1 cellular context compared by ENCODE assay signal in the genomic region with DNA sequence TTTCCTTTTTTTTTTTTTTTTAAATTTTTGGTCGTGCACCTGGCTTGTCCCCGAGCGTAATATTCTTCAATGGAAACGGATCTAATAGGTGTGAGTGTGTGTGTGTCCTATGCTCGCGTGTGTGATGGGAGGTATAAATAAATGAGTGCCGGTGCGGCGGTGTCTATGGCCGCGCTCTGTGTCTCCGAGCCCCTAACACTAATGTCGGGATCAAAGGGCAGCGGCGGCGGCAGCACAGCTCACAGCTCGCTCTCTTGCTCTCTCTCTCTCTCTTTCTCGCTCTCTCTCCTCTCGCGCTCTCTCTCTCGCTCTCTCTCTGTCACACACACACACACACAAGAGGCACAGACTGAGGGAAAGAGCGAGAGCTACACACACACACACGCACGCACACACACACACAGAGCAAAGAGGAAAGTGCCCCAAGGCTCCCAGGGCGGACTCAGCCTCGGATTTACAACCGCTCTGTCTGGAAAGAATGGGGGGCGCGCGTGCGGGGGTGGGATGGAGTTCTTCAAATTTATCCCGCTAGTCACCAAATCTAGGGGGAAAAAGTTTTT.
TF ChIP-seq lines count a peak whose summit lies in the region.

A gene with protein sequence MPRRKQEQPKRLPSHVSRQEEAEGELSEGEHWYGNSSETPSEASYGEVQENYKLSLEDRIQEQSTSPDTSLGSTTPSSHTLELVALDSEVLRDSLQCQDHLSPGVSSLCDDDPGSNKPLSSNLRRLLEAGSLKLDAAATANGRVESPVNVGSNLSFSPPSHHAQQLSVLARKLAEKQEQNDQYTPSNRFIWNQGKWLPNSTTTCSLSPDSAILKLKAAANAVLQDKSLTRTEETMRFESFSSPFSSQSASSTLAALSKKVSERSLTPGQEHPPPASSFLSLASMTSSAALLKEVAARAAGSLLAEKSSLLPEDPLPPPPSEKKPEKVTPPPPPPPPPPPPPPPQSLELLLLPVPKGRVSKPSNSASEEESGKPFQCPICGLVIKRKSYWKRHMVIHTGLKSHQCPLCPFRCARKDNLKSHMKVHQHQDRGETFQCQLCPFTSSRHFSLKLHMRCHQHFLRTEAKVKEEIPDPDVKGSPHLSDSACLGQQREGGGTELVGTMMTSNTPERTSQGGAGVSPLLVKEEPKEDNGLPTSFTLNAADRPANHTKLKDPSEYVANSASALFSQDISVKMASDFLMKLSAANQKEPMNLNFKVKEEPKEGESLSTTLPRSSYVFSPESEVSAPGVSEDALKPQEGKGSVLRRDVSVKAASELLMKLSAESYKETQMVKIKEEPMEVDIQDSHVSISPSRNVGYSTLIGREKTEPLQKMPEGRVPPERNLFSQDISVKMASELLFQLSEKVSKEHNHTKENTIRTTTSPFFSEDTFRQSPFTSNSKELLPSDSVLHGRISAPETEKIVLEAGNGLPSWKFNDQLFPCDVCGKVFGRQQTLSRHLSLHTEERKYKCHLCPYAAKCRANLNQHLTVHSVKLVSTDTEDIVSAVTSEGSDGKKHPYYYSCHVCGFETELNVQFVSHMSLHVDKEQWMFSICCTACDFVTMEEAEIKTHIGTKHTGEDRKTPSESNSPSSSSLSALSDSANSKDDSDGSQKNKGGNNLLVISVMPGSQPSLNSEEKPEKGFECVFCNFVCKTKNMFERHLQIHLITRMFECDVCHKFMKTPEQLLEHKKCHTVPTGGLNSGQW (minus strand): TSS at position 206 of the 560 bp plus-strand sequence. CDS start 416 bp downstream, outside the sequence.

TF ChIP-seq in GM12878, 131 proteins besides CTCF, POLR2A, EP300 and RAD21 (continues in another document):
- TF ChIP-seq, protein P1, sequence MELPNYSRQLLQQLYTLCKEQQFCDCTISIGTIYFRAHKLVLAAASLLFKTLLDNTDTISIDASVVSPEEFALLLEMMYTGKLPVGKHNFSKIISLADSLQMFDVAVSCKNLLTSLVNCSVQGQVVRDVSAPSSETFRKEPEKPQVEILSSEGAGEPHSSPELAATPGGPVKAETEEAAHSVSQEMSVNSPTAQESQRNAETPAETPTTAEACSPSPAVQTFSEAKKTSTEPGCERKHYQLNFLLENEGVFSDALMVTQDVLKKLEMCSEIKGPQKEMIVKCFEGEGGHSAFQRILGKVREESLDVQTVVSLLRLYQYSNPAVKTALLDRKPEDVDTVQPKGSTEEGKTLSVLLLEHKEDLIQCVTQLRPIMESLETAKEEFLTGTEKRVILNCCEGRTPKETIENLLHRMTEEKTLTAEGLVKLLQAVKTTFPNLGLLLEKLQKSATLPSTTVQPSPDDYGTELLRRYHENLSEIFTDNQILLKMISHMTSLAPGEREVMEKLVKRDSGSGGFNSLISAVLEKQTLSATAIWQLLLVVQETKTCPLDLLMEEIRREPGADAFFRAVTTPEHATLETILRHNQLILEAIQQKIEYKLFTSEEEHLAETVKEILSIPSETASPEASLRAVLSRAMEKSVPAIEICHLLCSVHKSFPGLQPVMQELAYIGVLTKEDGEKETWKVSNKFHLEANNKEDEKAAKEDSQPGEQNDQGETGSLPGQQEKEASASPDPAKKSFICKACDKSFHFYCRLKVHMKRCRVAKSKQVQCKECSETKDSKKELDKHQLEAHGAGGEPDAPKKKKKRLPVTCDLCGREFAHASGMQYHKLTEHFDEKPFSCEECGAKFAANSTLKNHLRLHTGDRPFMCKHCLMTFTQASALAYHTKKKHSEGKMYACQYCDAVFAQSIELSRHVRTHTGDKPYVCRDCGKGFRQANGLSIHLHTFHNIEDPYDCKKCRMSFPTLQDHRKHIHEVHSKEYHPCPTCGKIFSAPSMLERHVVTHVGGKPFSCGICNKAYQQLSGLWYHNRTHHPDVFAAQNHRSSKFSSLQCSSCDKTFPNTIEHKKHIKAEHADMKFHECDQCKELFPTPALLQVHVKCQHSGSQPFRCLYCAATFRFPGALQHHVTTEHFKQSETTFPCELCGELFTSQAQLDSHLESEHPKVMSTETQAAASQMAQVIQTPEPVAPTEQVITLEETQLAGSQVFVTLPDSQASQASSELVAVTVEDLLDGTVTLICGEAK (IDR thresholded peaks at IDR 0.05; ENCODE audit: borderline replicate concordance), result no peak
- TF ChIP-seq NR2C2 (IDR thresholded peaks at IDR 0.05; ENCODE audit: borderline replicate concordance, control insufficient read depth, insufficient read length, low read depth) (no peak), WRNIP1 (IDR thresholded peaks at IDR 0.05; ENCODE audit: borderline replicate concordance, low read depth, low read length) (0 out of 2 replicates have a peak, but pooled peaks have one; percentile 77), SMC3 (IDR thresholded peaks at IDR 0.05; ENCODE audit: borderline replicate concordance, low read length) (peak; percentile 5; the same call in 1 of the 2 replicates), SP1 (IDR thresholded peaks at IDR 0.05; ENCODE audit: low read depth, low read length) (peak; percentile 14), BCL11A (IDR thresholded peaks at IDR 0.05; ENCODE audit: low read depth, low read length) (peak; percentile 48; the same call in 1 of the 2 replicates), MXI1 (IDR thresholded peaks at IDR 0.05; ENCODE audit: low read depth, low read length) (peak; percentile 67; the same call in 1 of the 2 replicates), BHLHE40 (IDR thresholded peaks at IDR 0.05; ENCODE audit: borderline replicate concordance in 1 of 2, low read depth in 2 of 2, low read length in 1 of 2) (peak; percentile 21 to 60; a peak in 2 of 4 replicates), FOS (IDR thresholded peaks at IDR 0.05; ENCODE audit: borderline replicate concordance, extremely low read depth, insufficient read length) (no peak), IKZF2 (IDR thresholded peaks at IDR 0.05) (peak; percentile 87 to 94), ATF7 (IDR thresholded peaks at IDR 0.05; ENCODE audit: low read depth) (peak; percentile 63), ASH2L (IDR thresholded peaks at IDR 0.05; ENCODE audit: borderline replicate concordance, low read depth) (no peak), NBN (IDR thresholded peaks at IDR 0.05) (peak; percentile 99), RUNX3 (IDR thresholded peaks at IDR 0.05; ENCODE audit: low read length) (peak; percentile 75), TCF3 (IDR thresholded peaks at IDR 0.05; ENCODE audit: borderline replicate concordance, insufficient read depth, low read depth, low read length) (0 out of 2 replicates have a peak, but pooled peaks have one; percentile 26), ETV6 (conservative IDR thresholded peaks at IDR 0.05 in 1 of 2, IDR thresholded peaks at IDR 0.05 in 1 of 2; ENCODE audit: borderline replicate concordance in 1 of 2, low read depth in 1 of 2) (peak in 1 of 2 experiments; percentile 75; a peak in 2 of 4 replicates), TARDBP (IDR thresholded peaks at IDR 0.05; ENCODE audit: borderline replicate concordance) (peak; percentile 90), IKZF1 (conservative IDR thresholded peaks at IDR 0.05) (peak; percentile 82), LARP7 (IDR thresholded peaks at IDR 0.05) (no peak), ZBED1 (IDR thresholded peaks at IDR 0.05; ENCODE audit: borderline replicate concordance) (peak; percentile 75; the same call in 1 of the 2 replicates), EGR1 (IDR thresholded peaks at IDR 0.05; ENCODE audit: borderline replicate concordance in 1 of 2, low read depth in 2 of 2, low read length in 2 of 2) (peak in 1 of 2 experiments; percentile 65; a peak in 1 of 3 replicates), IRF4 (IDR thresholded peaks at IDR 0.05; ENCODE audit: low read depth, low read length) (peak; percentile 67), MEF2A (IDR thresholded peaks at IDR 0.05; ENCODE audit: insufficient read depth, low read depth, low read length) (peak; percentile 58; the same call in 1 of the 2 replicates), STAT3 (IDR thresholded peaks at IDR 0.05; ENCODE audit: low read depth, low read length) (no peak), EED (IDR thresholded peaks at IDR 0.05; ENCODE audit: low read depth) (peak; percentile 92), DPF2 (IDR thresholded peaks at IDR 0.05) (peak; percentile 38; the same call in 1 of the 2 replicates)
- TF ChIP-seq, protein P2, sequence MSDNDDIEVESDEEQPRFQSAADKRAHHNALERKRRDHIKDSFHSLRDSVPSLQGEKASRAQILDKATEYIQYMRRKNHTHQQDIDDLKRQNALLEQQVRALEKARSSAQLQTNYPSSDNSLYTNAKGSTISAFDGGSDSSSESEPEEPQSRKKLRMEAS (IDR thresholded peaks at IDR 0.05; ENCODE audit: low read depth, low read length), result peak; percentile 8; the same call in 1 of the 2 replicates
- TF ChIP-seq, protein P3, sequence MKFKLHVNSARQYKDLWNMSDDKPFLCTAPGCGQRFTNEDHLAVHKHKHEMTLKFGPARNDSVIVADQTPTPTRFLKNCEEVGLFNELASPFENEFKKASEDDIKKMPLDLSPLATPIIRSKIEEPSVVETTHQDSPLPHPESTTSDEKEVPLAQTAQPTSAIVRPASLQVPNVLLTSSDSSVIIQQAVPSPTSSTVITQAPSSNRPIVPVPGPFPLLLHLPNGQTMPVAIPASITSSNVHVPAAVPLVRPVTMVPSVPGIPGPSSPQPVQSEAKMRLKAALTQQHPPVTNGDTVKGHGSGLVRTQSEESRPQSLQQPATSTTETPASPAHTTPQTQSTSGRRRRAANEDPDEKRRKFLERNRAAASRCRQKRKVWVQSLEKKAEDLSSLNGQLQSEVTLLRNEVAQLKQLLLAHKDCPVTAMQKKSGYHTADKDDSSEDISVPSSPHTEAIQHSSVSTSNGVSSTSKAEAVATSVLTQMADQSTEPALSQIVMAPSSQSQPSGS (IDR thresholded peaks at IDR 0.05; ENCODE audit: low read length), result peak; percentile 51; the same call in 1 of the 2 replicates
- TF ChIP-seq, protein P4, sequence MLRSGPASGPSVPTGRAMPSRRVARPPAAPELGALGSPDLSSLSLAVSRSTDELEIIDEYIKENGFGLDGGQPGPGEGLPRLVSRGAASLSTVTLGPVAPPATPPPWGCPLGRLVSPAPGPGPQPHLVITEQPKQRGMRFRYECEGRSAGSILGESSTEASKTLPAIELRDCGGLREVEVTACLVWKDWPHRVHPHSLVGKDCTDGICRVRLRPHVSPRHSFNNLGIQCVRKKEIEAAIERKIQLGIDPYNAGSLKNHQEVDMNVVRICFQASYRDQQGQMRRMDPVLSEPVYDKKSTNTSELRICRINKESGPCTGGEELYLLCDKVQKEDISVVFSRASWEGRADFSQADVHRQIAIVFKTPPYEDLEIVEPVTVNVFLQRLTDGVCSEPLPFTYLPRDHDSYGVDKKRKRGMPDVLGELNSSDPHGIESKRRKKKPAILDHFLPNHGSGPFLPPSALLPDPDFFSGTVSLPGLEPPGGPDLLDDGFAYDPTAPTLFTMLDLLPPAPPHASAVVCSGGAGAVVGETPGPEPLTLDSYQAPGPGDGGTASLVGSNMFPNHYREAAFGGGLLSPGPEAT (IDR thresholded peaks at IDR 0.05; ENCODE audit: low read depth), result 0 out of 2 replicates have a peak, but pooled peaks have one; percentile 51
- TF ChIP-seq, protein P5, sequence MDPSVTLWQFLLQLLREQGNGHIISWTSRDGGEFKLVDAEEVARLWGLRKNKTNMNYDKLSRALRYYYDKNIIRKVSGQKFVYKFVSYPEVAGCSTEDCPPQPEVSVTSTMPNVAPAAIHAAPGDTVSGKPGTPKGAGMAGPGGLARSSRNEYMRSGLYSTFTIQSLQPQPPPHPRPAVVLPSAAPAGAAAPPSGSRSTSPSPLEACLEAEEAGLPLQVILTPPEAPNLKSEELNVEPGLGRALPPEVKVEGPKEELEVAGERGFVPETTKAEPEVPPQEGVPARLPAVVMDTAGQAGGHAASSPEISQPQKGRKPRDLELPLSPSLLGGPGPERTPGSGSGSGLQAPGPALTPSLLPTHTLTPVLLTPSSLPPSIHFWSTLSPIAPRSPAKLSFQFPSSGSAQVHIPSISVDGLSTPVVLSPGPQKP (IDR thresholded peaks at IDR 0.05; ENCODE audit: low read depth, low read length), result no peak
- TF ChIP-seq, protein P6, sequence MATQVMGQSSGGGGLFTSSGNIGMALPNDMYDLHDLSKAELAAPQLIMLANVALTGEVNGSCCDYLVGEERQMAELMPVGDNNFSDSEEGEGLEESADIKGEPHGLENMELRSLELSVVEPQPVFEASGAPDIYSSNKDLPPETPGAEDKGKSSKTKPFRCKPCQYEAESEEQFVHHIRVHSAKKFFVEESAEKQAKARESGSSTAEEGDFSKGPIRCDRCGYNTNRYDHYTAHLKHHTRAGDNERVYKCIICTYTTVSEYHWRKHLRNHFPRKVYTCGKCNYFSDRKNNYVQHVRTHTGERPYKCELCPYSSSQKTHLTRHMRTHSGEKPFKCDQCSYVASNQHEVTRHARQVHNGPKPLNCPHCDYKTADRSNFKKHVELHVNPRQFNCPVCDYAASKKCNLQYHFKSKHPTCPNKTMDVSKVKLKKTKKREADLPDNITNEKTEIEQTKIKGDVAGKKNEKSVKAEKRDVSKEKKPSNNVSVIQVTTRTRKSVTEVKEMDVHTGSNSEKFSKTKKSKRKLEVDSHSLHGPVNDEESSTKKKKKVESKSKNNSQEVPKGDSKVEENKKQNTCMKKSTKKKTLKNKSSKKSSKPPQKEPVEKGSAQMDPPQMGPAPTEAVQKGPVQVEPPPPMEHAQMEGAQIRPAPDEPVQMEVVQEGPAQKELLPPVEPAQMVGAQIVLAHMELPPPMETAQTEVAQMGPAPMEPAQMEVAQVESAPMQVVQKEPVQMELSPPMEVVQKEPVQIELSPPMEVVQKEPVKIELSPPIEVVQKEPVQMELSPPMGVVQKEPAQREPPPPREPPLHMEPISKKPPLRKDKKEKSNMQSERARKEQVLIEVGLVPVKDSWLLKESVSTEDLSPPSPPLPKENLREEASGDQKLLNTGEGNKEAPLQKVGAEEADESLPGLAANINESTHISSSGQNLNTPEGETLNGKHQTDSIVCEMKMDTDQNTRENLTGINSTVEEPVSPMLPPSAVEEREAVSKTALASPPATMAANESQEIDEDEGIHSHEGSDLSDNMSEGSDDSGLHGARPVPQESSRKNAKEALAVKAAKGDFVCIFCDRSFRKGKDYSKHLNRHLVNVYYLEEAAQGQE (IDR thresholded peaks at IDR 0.05; ENCODE audit: low read depth, low read length), result no peak
- TF ChIP-seq, protein P7, sequence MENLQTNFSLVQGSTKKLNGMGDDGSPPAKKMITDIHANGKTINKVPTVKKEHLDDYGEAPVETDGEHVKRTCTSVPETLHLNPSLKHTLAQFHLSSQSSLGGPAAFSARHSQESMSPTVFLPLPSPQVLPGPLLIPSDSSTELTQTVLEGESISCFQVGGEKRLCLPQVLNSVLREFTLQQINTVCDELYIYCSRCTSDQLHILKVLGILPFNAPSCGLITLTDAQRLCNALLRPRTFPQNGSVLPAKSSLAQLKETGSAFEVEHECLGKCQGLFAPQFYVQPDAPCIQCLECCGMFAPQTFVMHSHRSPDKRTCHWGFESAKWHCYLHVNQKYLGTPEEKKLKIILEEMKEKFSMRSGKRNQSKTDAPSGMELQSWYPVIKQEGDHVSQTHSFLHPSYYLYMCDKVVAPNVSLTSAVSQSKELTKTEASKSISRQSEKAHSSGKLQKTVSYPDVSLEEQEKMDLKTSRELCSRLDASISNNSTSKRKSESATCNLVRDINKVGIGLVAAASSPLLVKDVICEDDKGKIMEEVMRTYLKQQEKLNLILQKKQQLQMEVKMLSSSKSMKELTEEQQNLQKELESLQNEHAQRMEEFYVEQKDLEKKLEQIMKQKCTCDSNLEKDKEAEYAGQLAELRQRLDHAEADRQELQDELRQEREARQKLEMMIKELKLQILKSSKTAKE (IDR thresholded peaks at IDR 0.05; ENCODE audit: low read depth, poor library complexity, severe bottlenecking), result peak; percentile 27
- TF ChIP-seq, protein P8, sequence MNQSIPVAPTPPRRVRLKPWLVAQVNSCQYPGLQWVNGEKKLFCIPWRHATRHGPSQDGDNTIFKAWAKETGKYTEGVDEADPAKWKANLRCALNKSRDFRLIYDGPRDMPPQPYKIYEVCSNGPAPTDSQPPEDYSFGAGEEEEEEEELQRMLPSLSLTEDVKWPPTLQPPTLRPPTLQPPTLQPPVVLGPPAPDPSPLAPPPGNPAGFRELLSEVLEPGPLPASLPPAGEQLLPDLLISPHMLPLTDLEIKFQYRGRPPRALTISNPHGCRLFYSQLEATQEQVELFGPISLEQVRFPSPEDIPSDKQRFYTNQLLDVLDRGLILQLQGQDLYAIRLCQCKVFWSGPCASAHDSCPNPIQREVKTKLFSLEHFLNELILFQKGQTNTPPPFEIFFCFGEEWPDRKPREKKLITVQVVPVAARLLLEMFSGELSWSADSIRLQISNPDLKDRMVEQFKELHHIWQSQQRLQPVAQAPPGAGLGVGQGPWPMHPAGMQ (IDR thresholded peaks at IDR 0.05; ENCODE audit: borderline replicate concordance), result no peak
